20 cellular contexts compared by ENCODE assay signal in genomic region chr2:141186413-141187062, GRCh38.
"Had no signal": no experiment of that assay in that cellular context is flagged by ENCODE, and none has a peak within 500 bp of the region (broad histone marks: within the 10 kb centered on the region; RNA-seq: fewer than 3 reads in every experiment).

No MANE protein-coding gene starts in this region.

- H3K4me3 ChIP-seq: coronary artery, left lung, lung, spleen had no signal

- H3K4me1 ChIP-seq: left lung, spleen had no signal

- H3K4me3 Mint-ChIP-seq: activated naive CD8-positive, alpha-beta T cell treated with anti-CD3 and anti-CD28 coated beads for 36 hours; activated T-cell treated with anti-CD3 and anti-CD28 coated beads, Interleukin-2, amount 50 U/mL, for 4 hours; immature natural killer cell; naive thymus-derived CD8-positive, alpha-beta T cell; T-helper 17 cell had no signal

- H3K27me3 ChIP-seq: left lung, spleen had no signal

- H3K27ac Mint-ChIP-seq: activated naive CD8-positive, alpha-beta T cell treated with anti-CD3 and anti-CD28 coated beads for 36 hours; activated T-helper 2 cell treated with anti-CD3 and anti-CD28 coated beads, Interferon-gamma antibody, Interleukin-2, Interleukin-4, amounts not matched to agents 10 μg/mL and 5 μg/mL and 100 μg/mL, durations not matched to agents 14 hours and 24 hours and 36 hours; immature natural killer cell; naive thymus-derived CD8-positive, alpha-beta T cell; T-helper 17 cell had no signal

- H3K27ac ChIP-seq: coronary artery, left lung, spleen had no signal

- H3K9me3 ChIP-seq: left lung, spleen had no signal

- DNase-seq: activated CD4-positive, alpha-beta T cell treated with anti-CD3 and anti-CD28 coated beads for 4 hours; activated CD4-positive, alpha-beta T cell treated with anti-CD3 and anti-CD28 coated beads, Interleukin-2, amount 50 U/mL, for 48 hours; activated CD4-positive, CD25-positive, alpha-beta regulatory T cell; activated CD8-positive, alpha-beta memory T cell treated with anti-CD3 and anti-CD28 coated beads, Interleukin-2, amount 50 U/mL, for 48 hours; activated naive CD4-positive, alpha-beta T cell; activated naive CD8-positive, alpha-beta T cell treated with anti-CD3 and anti-CD28 coated beads for 36 hours; activated T-cell treated with anti-CD3 and anti-CD28 coated beads, Interleukin-2, amount 50 U/mL, for 4 hours; amygdala; cerebellar nuclear complex; immature natural killer cell; left lung; naive thymus-derived CD8-positive, alpha-beta T cell; retina; spleen; stimulated activated CD4-positive, alpha-beta T cell treated with anti-CD3 and anti-CD28 coated beads, Interleukin-4, amount 100 ng/mL, for 1 hour; stimulated activated naive CD4-positive, alpha-beta T cell; T-helper 17 cell had no signal

- H3K36me3 ChIP-seq: left lung, spleen had no signal

- H3K27me3 Mint-ChIP-seq: activated naive CD8-positive, alpha-beta T cell treated with anti-CD3 and anti-CD28 coated beads for 36 hours; naive thymus-derived CD8-positive, alpha-beta T cell; T-helper 17 cell had no signal

- H3K36me3 Mint-ChIP-seq: activated naive CD8-positive, alpha-beta T cell treated with anti-CD3 and anti-CD28 coated beads for 36 hours; naive thymus-derived CD8-positive, alpha-beta T cell had no signal

- H3K4me1 Mint-ChIP-seq: activated naive CD8-positive, alpha-beta T cell treated with anti-CD3 and anti-CD28 coated beads for 36 hours; immature natural killer cell; naive thymus-derived CD8-positive, alpha-beta T cell; T-helper 17 cell had no signal
